ENCODE assay signal across 8 cellular contexts in genomic region chr16:68298907-68299515, GRCh38. TPM values are rescaled to one million over a fixed set of nuclear protein-coding genes. Genes with fewer than 3 reads are reported as not detected.
A peak's percentile ranks its signal among the peaks of the same experiment; 100 is the strongest.
DNase-seq lines count a peak whose midpoint lies in the region; TF ChIP-seq lines count a peak whose summit lies in the region.

No MANE protein-coding gene starts in this region.

- intact Hi-C loops in prostate gland (cut with DNase I), result no loop called here

- H2AFZ ChIP-seq in SK-N-SH (ENCODE audit: low read depth) (no peak overlapping the region), fibroblast of lung (ENCODE audit: low read length) (no peak overlapping the region)

- TF ChIP-seq EP300 in SK-N-SH (IDR thresholded peaks at IDR 0.05; ENCODE audit: borderline replicate concordance in 1 of 2, low read depth in 1 of 2, low read length in 1 of 2), result no peak

- TF ChIP-seq CTCF in SK-N-SH (IDR thresholded peaks at IDR 0.05) (no peak), fibroblast of lung (conservative IDR thresholded peaks at IDR 0.05 in 1 of 2, IDR thresholded peaks at IDR 0.05 in 1 of 2; ENCODE audit: low read depth in 1 of 2, low read length in 2 of 2) (no peak), prostate gland (IDR thresholded peaks at IDR 0.05) (no peak)

- H3K27ac ChIP-seq in SK-N-SH (ENCODE audit: low read depth in 2 of 2, low read length in 1 of 2) (peak overlapping the region in 1 of 2 experiments; percentile 57; a peak in 3 of 4 replicates), fibroblast of lung (ENCODE audit: insufficient read depth, low read length) (peak overlapping the region; percentile 30), prostate gland (peak overlapping the region; percentile 24 to 42)

- DNase-seq in EH (ENCODE audit: low read depth) (peak; percentile 86), SK-N-SH (no peak), fibroblast of lung (ENCODE audit: low read depth in 2 of 2) (peak; percentile 73 to 76), prostate gland (ENCODE audit: low spot score) (peak; percentile 63), H4 (ENCODE audit: low spot score) (no peak), HuH-7 (ENCODE audit: low spot score) (no peak), NCI-H774 (lab: John Stamatoyannopoulos, UW) (no peak)
- no peak for DNase-seq in activated CD4-positive, alpha-beta T cell treated with anti-CD3 and anti-CD28 coated beads, Interleukin-2, amount 50 U/mL, for 48 hours

- no peaks in the 10 kb centered on the region for H3K27me3 ChIP-seq in SK-N-SH (ENCODE audit: insufficient read depth)
- no peaks in the 10 kb centered on the region for H3K27me3 ChIP-seq in fibroblast of lung (ENCODE audit: control insufficient read depth, insufficient read depth, low read length)
- no peaks in the 10 kb centered on the region for H3K27me3 ChIP-seq in prostate gland (replicated peaks; ENCODE audit: insufficient read depth)

- 0 out of 2 replicates have a peak, but pooled peaks cover 6% of the 10 kb centered on the region for H4K20me1 ChIP-seq in SK-N-SH (ENCODE audit: insufficient read depth)
- H4K20me1 ChIP-seq in fibroblast of lung (ENCODE audit: control insufficient read depth, extremely low read depth, insufficient read depth, low read length), result no peaks in the 10 kb centered on the region

- no peaks in the 10 kb centered on the region for H3K9me3 ChIP-seq in SK-N-SH
- no peaks in the 10 kb centered on the region for H3K9me3 ChIP-seq in fibroblast of lung (ENCODE audit: control insufficient read depth, insufficient read depth, low read depth, low read length)
- H3K9me3 ChIP-seq in prostate gland, result no peaks in the 10 kb centered on the region

- no peak for TF ChIP-seq POLR2A in prostate gland (IDR thresholded peaks at IDR 0.05)

- POLR2A ChIA-PET in SK-N-SH (lab: Yijun Ruan, JAX), result no interaction called here

- H3K36me3 ChIP-seq in SK-N-SH (replicated peaks in 1 of 2; ENCODE audit: control insufficient read depth in 1 of 2, insufficient read depth in 2 of 2, low read length in 1 of 2), result peaks cover 54 to 83% of the 10 kb centered on the region in 2 experiments
- H3K36me3 ChIP-seq in fibroblast of lung (ENCODE audit: control insufficient read depth, insufficient read depth, low read length), result peaks cover 30% of the 10 kb centered on the region
- H3K36me3 ChIP-seq in prostate gland, result peaks cover 0 to 7% of the 10 kb centered on the region in 2 donors

- H3K4me2 ChIP-seq in SK-N-SH (no peak overlapping the region), fibroblast of lung (ENCODE audit: extremely low read depth, insufficient read depth, low read length) (peak overlapping the region; percentile 7)

- H3K4me1 ChIP-seq in SK-N-SH (ENCODE audit: control insufficient read depth in 1 of 2, insufficient read depth in 2 of 2, low read depth in 1 of 2, low read length in 1 of 2) (peaks cover 3 to 15% of the 10 kb centered on the region in 2 experiments; a peak in 3 of 4 replicates), fibroblast of lung (ENCODE audit: control insufficient read depth, extremely low read depth, insufficient read depth, low read length) (peaks cover 17% of the 10 kb centered on the region), prostate gland (replicated peaks) (no peaks in the 10 kb centered on the region)

- no peak for TF ChIP-seq RAD21 in SK-N-SH (IDR thresholded peaks at IDR 0.05; ENCODE audit: low read length)

- peaks cover 15% of the 10 kb centered on the region for H3F3A ChIP-seq in SK-N-SH (replicated peaks; ENCODE audit: insufficient read depth)

- CTCF ChIA-PET in SK-N-SH (lab: Yijun Ruan, JAX), result interaction anchor here (1.2 kb wide), 1 partner anchor 37 kb away, joined by 5 read pairs; no protein-coding TSS in a partner anchor

- H3K4me3 ChIP-seq in SK-N-SH (ENCODE audit: low read depth in 2 of 2, low read length in 1 of 2), result no peak overlapping the region
- no peak overlapping the region for H3K4me3 ChIP-seq in fibroblast of lung (replicated peaks in 1 of 4; ENCODE audit: control extremely low read depth in 1 of 4, insufficient read depth in 1 of 4, low read depth in 3 of 4, low read length in 4 of 4)
- H3K4me3 ChIP-seq in prostate gland, result no peak overlapping the region

- WGBS in SK-N-SH (ENCODE audit: low lambda C conversion rate), result 53% methylated on average over 5 of the region's 5 CpGs
- 13% methylated on average over 5 of the region's 5 CpGs for WGBS in prostate gland

- H3K79me2 ChIP-seq in SK-N-SH (ENCODE audit: insufficient read depth) (no peaks in the 10 kb centered on the region), fibroblast of lung (ENCODE audit: control insufficient read depth, insufficient read depth, low read length) (no peaks in the 10 kb centered on the region)

- H3K9me2 ChIP-seq in SK-N-SH, result no peaks in the 10 kb centered on the region

- H3K9ac ChIP-seq in SK-N-SH (no peak overlapping the region; the same call in 1 of the 2 replicates), fibroblast of lung (ENCODE audit: insufficient read depth, low read length) (no peak overlapping the region)

TF ChIP-seq in SK-N-SH, 30 proteins besides CTCF, POLR2A, EP300 and RAD21 (continues in another document):
- TF ChIP-seq FOXM1 (IDR thresholded peaks at IDR 0.05; ENCODE audit: low read depth) (no peak), CHD2 (IDR thresholded peaks at IDR 0.05; ENCODE audit: low read length, partially characterized antibody) (no peak), FOSL2 (IDR thresholded peaks at IDR 0.05; ENCODE audit: borderline replicate concordance, low read depth) (no peak), JUND (IDR thresholded peaks at IDR 0.05) (0 out of 2 replicates have a peak, but pooled peaks have one; percentile 4), ZBTB33 (IDR thresholded peaks at IDR 0.05; ENCODE audit: borderline replicate concordance, low read depth) (no peak), FOXJ3 (CRISPR knock-in tag; IDR thresholded peaks at IDR 0.05) (no peak), NFIC (IDR thresholded peaks at IDR 0.05; ENCODE audit: borderline replicate concordance) (peak; percentile 52; the same call in 1 of the 2 replicates), PBX3 (IDR thresholded peaks at IDR 0.05) (0 out of 2 replicates have a peak, but pooled peaks have one; percentile 3)

RNA-seq across cellular contexts. Expression of gene SLC7A6OS, which starts 11.7 kb away (rescaled TPM):
- polyA plus RNA-seq in SK-N-SH (2012; rRNA removed), result 6.6 and 9.6 TPM in 2 replicates
- polyA plus RNA-seq in SK-N-SH (2012; cell fraction: cytosol; rRNA removed), result 5.9 and 6.7 TPM in 2 replicates
- polyA plus RNA-seq in SK-N-SH (2012; cell fraction: nucleus; rRNA removed), result 19.1 and 28.4 TPM in 2 replicates
- 16.4 and 19.5 TPM in 2 replicates for total RNA-seq in fibroblast of lung
- 8.7 and 10.0 TPM in 2 replicates for polyA plus RNA-seq in fibroblast of lung
- 8.5 and 9.1 TPM in 2 replicates for polyA plus RNA-seq in fibroblast of lung (2012)
- 2.3 and 6.4 TPM in 2 replicates for polyA minus RNA-seq in fibroblast of lung (ENCODE audit: low replicate concordance)
- 10 to 100 TPM in 1 of 2 donors, 1 to 10 TPM in 1; 10.0 to 23.6 TPM for total RNA-seq in prostate gland
- 7.3 and 8.1 TPM in 2 replicates for total RNA-seq in H4 (2014; rRNA removed; shearing (Covaris generic))

RNA-seq across cellular contexts. Expression of gene PRMT7, which starts 11.8 kb away (rescaled TPM):
- polyA plus RNA-seq in SK-N-SH (2012; rRNA removed) (46.0 and 66.8 TPM in 2 replicates), fibroblast of lung (24.0 and 34.0 TPM in 2 replicates)
- 20.7 and 29.1 TPM in 2 replicates for polyA plus RNA-seq in SK-N-SH (2012; cell fraction: cytosol; rRNA removed)
- 317 and 350 TPM in 2 replicates for polyA plus RNA-seq in SK-N-SH (2012; cell fraction: nucleus; rRNA removed)
- total RNA-seq in fibroblast of lung (39.3 and 44.4 TPM in 2 replicates), prostate gland (10 to 100 TPM; 45.2 to 77.9 TPM)
- polyA plus RNA-seq in fibroblast of lung (2012), result 18.4 and 27.6 TPM in 2 replicates
- 28.2 and 62.1 TPM in 2 replicates for polyA minus RNA-seq in fibroblast of lung (ENCODE audit: low replicate concordance)
- 37.5 and 50.1 TPM in 2 replicates for total RNA-seq in H4 (2014; rRNA removed; shearing (Covaris generic))

RNA-seq across cellular contexts. Expression of gene SLC7A6, which starts 34.7 kb away (rescaled TPM):
- polyA plus RNA-seq in SK-N-SH (2012; rRNA removed) (19.0 and 37.3 TPM in 2 replicates), fibroblast of lung (16.0 and 19.0 TPM in 2 replicates)
- polyA plus RNA-seq in SK-N-SH (2012; cell fraction: cytosol; rRNA removed), result 12.8 and 13.7 TPM in 2 replicates
- 71.5 and 122 TPM in 2 replicates for polyA plus RNA-seq in SK-N-SH (2012; cell fraction: nucleus; rRNA removed)
- total RNA-seq in fibroblast of lung (8.5 and 11.9 TPM in 2 replicates), prostate gland (10 to 100 TPM; 12.8 to 30.5 TPM)
- 10.4 and 11.6 TPM in 2 replicates for polyA plus RNA-seq in fibroblast of lung (2012)
- 70.2 and 119 TPM in 2 replicates for polyA minus RNA-seq in fibroblast of lung (ENCODE audit: low replicate concordance)
- total RNA-seq in H4 (2014; rRNA removed; shearing (Covaris generic)), result 16.7 and 20.7 TPM in 2 replicates

RNA-seq across cellular contexts. Expression of gene PLA2G15, which starts 53.8 kb away (rescaled TPM):
- polyA plus RNA-seq in SK-N-SH (2012; rRNA removed) (22.0 and 23.9 TPM in 2 replicates), fibroblast of lung (19.6 and 22.2 TPM in 2 replicates)
- 9.9 and 15.9 TPM in 2 replicates for polyA plus RNA-seq in SK-N-SH (2012; cell fraction: cytosol; rRNA removed)
- 26.9 and 27.4 TPM in 2 replicates for polyA plus RNA-seq in SK-N-SH (2012; cell fraction: nucleus; rRNA removed)
- total RNA-seq in fibroblast of lung (14.9 and 28.7 TPM in 2 replicates), prostate gland (10 to 100 TPM; 15.7 to 39.5 TPM)
- polyA plus RNA-seq in fibroblast of lung (2012), result 21.6 and 22.2 TPM in 2 replicates
- 42.2 and 49.7 TPM in 2 replicates for polyA minus RNA-seq in fibroblast of lung (ENCODE audit: low replicate concordance)
- 14.8 and 22.1 TPM in 2 replicates for total RNA-seq in H4 (2014; rRNA removed; shearing (Covaris generic))

Comparison
In these comparisons a context has a peak if more than half of its experiments do, and no peak if none do; other contexts are left out.
1. DNase-seq: peak in EH (single experiment), fibroblast of lung (2 of 2) and prostate gland (single experiment); none in SK-N-SH (single experiment), H4 (single experiment), HuH-7 (single experiment), activated CD4-positive, alpha-beta T cell treated with anti-CD3 and anti-CD28 coated beads, Interleukin-2, amount 50 U/mL, for 48 hours (0 of 2) and NCI-H774 (single experiment).